In genomic region chr3:123688241-123688747, GRCh38 we compare ENCODE assay signal across 11 cellular contexts.
DNase-seq lines count a peak whose midpoint lies in the region; ATAC-seq lines count a peak whose summit lies in the region.
"Had no signal": no experiment of that assay in that cellular context is flagged by ENCODE, and none has a peak within 500 bp of the region (broad histone marks: within the 10 kb centered on the region; RNA-seq: fewer than 3 reads in every experiment).

No MANE protein-coding gene starts in this region.

- no peaks in the 10 kb centered on the region for H3K36me3 ChIP-seq in ACC112 (ENCODE audit: insufficient read depth, low read length)
- H3K36me3 ChIP-seq in naive thymus-derived CD4-positive, alpha-beta T cell (ENCODE audit: control insufficient read depth in 2 of 3, insufficient read depth in 3 of 3, low read length in 3 of 3): no peaks in the 10 kb centered on the region
- H3K36me3 ChIP-seq: BE2C had no signal

- H3K27ac Mint-ChIP-seq in naive thymus-derived CD4-positive, alpha-beta T cell: no peak overlapping the region

- CTCF ChIA-PET in naive thymus-derived CD4-positive, alpha-beta T cell (lab: Charles Lee): no interaction called here

- peak overlapping the region; percentile 67 for H2AFZ ChIP-seq in ACC112 (ENCODE audit: low read length, unreplicated experiment)

- H3K79me2 ChIP-seq in ACC112 (ENCODE audit: control insufficient read depth, insufficient read depth, low read length, unreplicated experiment): no peaks in the 10 kb centered on the region

- peaks cover 49% of the 10 kb centered on the region for H3K4me1 ChIP-seq in ACC112 (ENCODE audit: control insufficient read depth, insufficient read depth, low read length, unreplicated experiment)
- no peaks in the 10 kb centered on the region for H3K4me1 ChIP-seq in naive thymus-derived CD4-positive, alpha-beta T cell (ENCODE audit: control insufficient read depth in 2 of 2, insufficient read depth in 2 of 2, low read length in 2 of 2)
- H3K4me1 ChIP-seq: BE2C had no signal

- POLR2A ChIA-PET in naive thymus-derived CD4-positive, alpha-beta T cell (lab: Charles Lee): no interaction called here

- ATAC-seq in naive thymus-derived CD4-positive, alpha-beta T cell: peak; percentile 29
- ATAC-seq in GM21786 (IDR thresholded peaks at IDR 0.05; ENCODE audit: unreplicated experiment) (no peak), GM21825 (IDR thresholded peaks at IDR 0.05; ENCODE audit: unreplicated experiment) (no peak)

- peaks cover 0 to 14% (median 0%) of the 10 kb centered on the region in 5 donors for H3K27me3 Mint-ChIP-seq in naive thymus-derived CD4-positive, alpha-beta T cell

- intact Hi-C loops in naive thymus-derived CD4-positive, alpha-beta T cell (cut with micrococcal nuclease): no loop called here

- H3K27ac ChIP-seq in ACC112 (ENCODE audit: low read depth, low read length): peak overlapping the region; percentile 91
- no peak overlapping the region for H3K27ac ChIP-seq in naive thymus-derived CD4-positive, alpha-beta T cell (ENCODE audit: low read depth, low read length)

- H3K4me1 Mint-ChIP-seq in naive thymus-derived CD4-positive, alpha-beta T cell: no peaks in the 10 kb centered on the region

- peak; percentile 99 for DNase-seq in M059J (ENCODE audit: low read depth)
- peak; percentile 94 for DNase-seq in dermis blood vessel endothelial cell
- DNase-seq in naive thymus-derived CD4-positive, alpha-beta T cell: no peak
- DNase-seq in activated gamma-delta T cell treated with Interleukin-2 at 50 U/mL for 16 hours: no peak
- DNase-seq in retina: no peak
- DNase-seq: BE2C; stimulated activated CD4-positive, alpha-beta T cell treated with anti-CD3 and anti-CD28 coated beads, Interleukin-4, amount 100 ng/mL, for 4 hours had no signal

- H3K27me3 ChIP-seq in ACC112 (ENCODE audit: insufficient read depth, low read length): no peaks in the 10 kb centered on the region
- no peaks in the 10 kb centered on the region for H3K27me3 ChIP-seq in naive thymus-derived CD4-positive, alpha-beta T cell (ENCODE audit: control insufficient read depth in 2 of 2, insufficient read depth in 2 of 2, low read length in 2 of 2)
- H3K27me3 ChIP-seq: BE2C had no signal

- no peak overlapping the region for H3K4me3 Mint-ChIP-seq in naive thymus-derived CD4-positive, alpha-beta T cell

- H3K9me3 Mint-ChIP-seq in naive thymus-derived CD4-positive, alpha-beta T cell: peaks cover 0 to 2% (median 0%) of the 10 kb centered on the region in 11 donors
- H3K9me3 Mint-ChIP-seq: activated naive CD4-positive, alpha-beta T cell treated with anti-CD3 and anti-CD28 coated beads, Interleukin-2, amount 50 U/mL, for 72 hours had no signal

- H3K4me3 ChIP-seq in ACC112 (ENCODE audit: low read depth, low read length): peak overlapping the region; percentile 3; the same call in 1 of the 2 replicates
- H3K4me3 ChIP-seq in naive thymus-derived CD4-positive, alpha-beta T cell (ENCODE audit: low read length): no peak overlapping the region

- no peaks in the 10 kb centered on the region for H3K36me3 Mint-ChIP-seq in naive thymus-derived CD4-positive, alpha-beta T cell
- H3K36me3 Mint-ChIP-seq: activated naive CD4-positive, alpha-beta T cell treated with anti-CD3 and anti-CD28 coated beads, Interleukin-2, amount 50 U/mL, for 72 hours had no signal

- H3K9me3 ChIP-seq in naive thymus-derived CD4-positive, alpha-beta T cell (ENCODE audit: control insufficient read depth in 2 of 3, low read length in 3 of 3): no peaks in the 10 kb centered on the region
- H3K9me3 ChIP-seq: BE2C had no signal

Comparison
In these comparisons a context has a peak if more than half of its experiments do, and no peak if none do; other contexts are left out.
1. DNase-seq: peak in M059J (single experiment) and dermis blood vessel endothelial cell (single experiment); none in naive thymus-derived CD4-positive, alpha-beta T cell (0 of 9), activated gamma-delta T cell treated with Interleukin-2 at 50 U/mL for 16 hours (single experiment) and retina (single experiment).